Comparison of ENCODE assay signal across 8 cellular contexts in the genomic region with DNA sequence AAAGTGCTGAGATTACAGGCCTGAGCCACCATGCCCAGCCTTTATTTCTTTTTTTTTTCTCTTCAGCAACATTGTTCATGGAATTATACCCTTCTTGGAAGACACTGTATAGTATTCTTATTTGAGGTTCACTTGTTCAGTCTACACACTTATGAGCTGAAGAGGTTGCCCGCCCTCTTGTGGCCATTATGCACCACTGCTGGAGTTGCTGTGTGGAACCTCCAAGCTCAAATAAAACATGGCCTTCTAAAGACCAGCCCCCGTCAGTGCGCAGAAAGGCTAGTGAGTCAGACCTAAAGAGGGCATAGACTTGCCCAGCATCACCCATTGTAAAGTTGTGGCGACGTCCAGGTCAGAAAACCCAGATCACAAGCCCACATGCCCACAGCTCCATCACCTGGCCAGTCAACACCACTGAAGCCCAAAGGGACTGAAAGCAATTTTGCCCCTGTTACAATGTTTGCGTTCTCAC. TPM values are rescaled to one million over a fixed set of nuclear protein-coding genes. Genes with fewer than 3 reads are reported as not detected.
A peak's percentile ranks its signal among the peaks of the same experiment; 100 is the strongest.
DNase-seq lines count a peak whose midpoint lies in the region; FAIRE-seq and TF ChIP-seq lines count a peak whose summit lies in the region.

No MANE protein-coding gene starts in this region.

- CTCF ChIA-PET in OCI-LY7 (lab: Charles Lee; ENCODE audit: unreplicated experiment) = interaction anchor here (0.5 to 1.9 kb wide), 13 partner anchors 11 to 293 kb away, joined by 3 to 15 read pairs (median 5); partner anchors contain the start of genes P3R3URF and POMGNT1

- H3K4me1 ChIP-seq in OCI-LY7 (ENCODE audit: insufficient read depth, low read length, poor library complexity, severe bottlenecking) (peaks cover 18% of the 10 kb centered on the region), suprapubic skin (peaks cover 12% of the 10 kb centered on the region)

- H3K4me3 Mint-ChIP-seq in nephron progenitor cell = no peak overlapping the region

- no peaks in the 10 kb centered on the region for H3K9me3 Mint-ChIP-seq in nephron progenitor cell

- H2AFZ ChIP-seq in OCI-LY7 (ENCODE audit: low read length) = peak overlapping the region; percentile 57

- DNase-seq in AML-193 (lab: John Stamatoyannopoulos, UW) (peak; percentile 76 to 81), GM19239 (ENCODE audit: insufficient read length, low spot score) (no peak), OCI-LY7 (ENCODE audit: low spot score) (peak; percentile 91), activated T-cell treated with anti-CD3 and anti-CD28 coated beads for 48 hours (ENCODE audit: low read depth) (peak; percentile 39), fibroblast of gingiva (ENCODE audit: low read depth) (peak; percentile 82), nephron progenitor cell (peak; percentile 62), suprapubic skin (ENCODE audit: low spot score in 2 of 2) (peak; percentile 69 to 88)

- H4K20me1 ChIP-seq in OCI-LY7 (ENCODE audit: insufficient read depth, low read length) = no peaks in the 10 kb centered on the region

- H3K4me3 ChIP-seq in OCI-LY7 (ENCODE audit: low read depth, low read length, poor library complexity, severe bottlenecking) (no peak overlapping the region), suprapubic skin (no peak overlapping the region)

- H3K9me3 ChIP-seq in OCI-LY7 (ENCODE audit: low read length) = no peaks in the 10 kb centered on the region
- H3K9me3 ChIP-seq in suprapubic skin = no peaks in the 10 kb centered on the region

- H3K27ac ChIP-seq in OCI-LY7 (ENCODE audit: low read depth, low read length, poor library complexity, severe bottlenecking) = peak overlapping the region; percentile 22
- H3K27ac ChIP-seq in suprapubic skin = no peak overlapping the region

- POLR2A ChIA-PET in OCI-LY7 (lab: Charles Lee) = interaction anchor here (0.6 to 1.6 kb wide), 12 partner anchors 9 to 380 kb away, joined by 3 to 7 read pairs (median 4); partner anchors contain the start of gene POMGNT1

- BruUV-seq in OCI-LY7 (replicated peaks; lab: Mats Ljungman, UMichigan) = no TSS peak

- WGBS in suprapubic skin = 11% methylated on average over 6 of the region's 6 CpGs

- intact Hi-C loops in OCI-LY7 (cut with micrococcal nuclease; ENCODE audit: unreplicated experiment) = loop anchor here (1.0 to 10.0 kb wide), 4 partner anchors 25 to 609 kb away; partner anchors contain the start of gene POMGNT1

- H3K36me3 Mint-ChIP-seq in nephron progenitor cell (ENCODE audit: low read depth) = no peaks in the 10 kb centered on the region

- TF ChIP-seq EP300 in Ishikawa (IDR thresholded peaks at IDR 0.05; ENCODE audit: borderline replicate concordance) (no peak), suprapubic skin (IDR thresholded peaks at IDR 0.05) (no peak)

- H3K27me3 ChIP-seq in suprapubic skin = no peaks in the 10 kb centered on the region

- peak; percentile 95 for TF ChIP-seq RAD21 in Ishikawa (IDR thresholded peaks at IDR 0.05; ENCODE audit: low read depth)

- H3K79me2 ChIP-seq in OCI-LY7 (ENCODE audit: insufficient read depth, low read depth, low read length) = no peaks in the 10 kb centered on the region

- peak overlapping the region; percentile 37 for H3K27ac Mint-ChIP-seq in nephron progenitor cell

- H3K9me2 ChIP-seq in OCI-LY7 (ENCODE audit: insufficient read depth, low read length) = no peaks in the 10 kb centered on the region

- peak overlapping the region; percentile 46; the same call in 1 of the 2 replicates for H3K4me2 ChIP-seq in OCI-LY7 (ENCODE audit: low read length)

- H3K4me1 Mint-ChIP-seq in nephron progenitor cell = peaks cover 43% of the 10 kb centered on the region

- FAIRE-seq in GM19239 (lab: Jason Lieb, UNC) = peak; percentile 89

- H3K27me3 Mint-ChIP-seq in nephron progenitor cell (ENCODE audit: low read depth, poor library complexity) = peaks cover 3% of the 10 kb centered on the region

- no peak for TF ChIP-seq POLR2A in suprapubic skin (IDR thresholded peaks at IDR 0.05)

- H3K36me3 ChIP-seq in OCI-LY7 (ENCODE audit: insufficient read depth, low read length) (no peaks in the 10 kb centered on the region), suprapubic skin (no peaks in the 10 kb centered on the region)

- peak; percentile 100 for TF ChIP-seq CTCF in OCI-LY7 (conservative IDR thresholded peaks at IDR 0.05; ENCODE audit: low read length)
- peak; percentile 89 for TF ChIP-seq CTCF in nephron progenitor cell (IDR thresholded peaks at IDR 0.05)
- peak; percentile 79 to 90 for TF ChIP-seq CTCF in suprapubic skin (IDR thresholded peaks at IDR 0.05)

TF ChIP-seq in Ishikawa, 13 proteins besides CTCF, POLR2A, EP300 and RAD21:
- TF ChIP-seq EGR1 (IDR thresholded peaks at IDR 0.05) (no peak), YY1 (IDR thresholded peaks at IDR 0.05; ENCODE audit: low read depth) (peak; percentile 28; the same call in 1 of the 2 replicates)

RNA-seq across cellular contexts. Expression of gene LURAP1, which starts 20.4 kb away (rescaled TPM):
- total RNA-seq in OCI-LY7 (2014; rRNA removed; shearing (Covaris generic)) = 0.25 and 0.51 TPM in 2 replicates
- total RNA-seq in OCI-LY7 (2022) = 0.17 and 0.20 TPM in 2 replicates
- total RNA-seq in suprapubic skin = 10 to 100 TPM in 1 of 4 donors, 1 to 10 TPM in 3; 2.6 to 12.6 (median 4.7) TPM

RNA-seq across cellular contexts. Expression of gene RAD54L, which starts 24.1 kb away (rescaled TPM):
- 53.3 and 62.6 TPM in 2 replicates for total RNA-seq in OCI-LY7 (2014; rRNA removed; shearing (Covaris generic))
- total RNA-seq in OCI-LY7 (2022) (78.5 and 84.6 TPM in 2 replicates), suprapubic skin (1 to 10 TPM; 1.1 to 6.1 (median 2.1) TPM)

RNA-seq across cellular contexts. Expression of gene POMGNT1, which starts 25.3 kb away (rescaled TPM):
- 26.8 and 37.3 TPM in 2 replicates for total RNA-seq in OCI-LY7 (2014; rRNA removed; shearing (Covaris generic))
- total RNA-seq in OCI-LY7 (2022) (30.8 and 33.7 TPM in 2 replicates), suprapubic skin (10 to 100 TPM; 36.2 to 59.2 (median 47.7) TPM)

RNA-seq across cellular contexts. Expression of gene P3R3URF, which starts 47.2 kb away (rescaled TPM):
- total RNA-seq in OCI-LY7 (2014; rRNA removed; shearing (Covaris generic)) = not detected in 2 replicates
- total RNA-seq in OCI-LY7 (2022) = not detected in 2 replicates
- total RNA-seq in suprapubic skin = not detected

RNA-seq across cellular contexts. Expression of gene TSPAN1, which starts 48.6 kb away (rescaled TPM):
- total RNA-seq in OCI-LY7 (2014; rRNA removed; shearing (Covaris generic)) = not detected in 2 replicates
- total RNA-seq in OCI-LY7 (2022) (not detected in 2 replicates), suprapubic skin (1 to 10 TPM; 2.1 to 7.8 (median 3.3) TPM)

Comparison
In these comparisons a context has a peak if more than half of its experiments do, and no peak if none do; other contexts are left out.
1. RNA of gene RAD54L, which starts 24.1 kb away (total RNA-seq): 53.3 to 84.6 TPM in OCI-LY7; 1.1 to 6.1 TPM in suprapubic skin; every median in the first group is over 4 times any median in the second.
2. Peak in every context shown above with its lines, with median percentiles within 50 percentile points of each other: CTCF ChIP-seq.